25 cellular contexts compared by ENCODE assay signal in genomic region chr14:51856897-51857296, GRCh38.
"Had no signal": no experiment of that assay in that cellular context is flagged by ENCODE, and none has a peak within 500 bp of the region (broad histone marks: within the 10 kb centered on the region; RNA-seq: fewer than 3 reads in every experiment).

No MANE protein-coding gene starts in this region.

- H3K4me1 ChIP-seq: ascending aorta had no signal

- H3K9me3 ChIP-seq: ascending aorta, colonic mucosa, thyroid gland, upper lobe of left lung, vagina had no signal

- H3K36me3 ChIP-seq: ascending aorta, cardiac muscle cell, colonic mucosa, neural progenitor cell, thyroid gland, upper lobe of left lung, vagina, WERI-Rb-1 had no signal

- H3K9me3 Mint-ChIP-seq: T-helper 1 cell treated with Interleukin-12 subunit alpha and Interleukin-12 subunit beta and Interleukin-4 antibody, amounts not matched to agents 30 μg/mL and 1 μg/mL, for 36 hours had no signal

- H3K36me3 Mint-ChIP-seq: brain, neural progenitor cell had no signal

- H3K4me3 Mint-ChIP-seq: activated naive CD8-positive, alpha-beta T cell treated with anti-CD3 and anti-CD28 coated beads, Interleukin-2, amount 10 ng/mL, durations not matched to agents 7 days and 5 days; neural progenitor cell; stimulated activated naive CD8-positive, alpha-beta T cell treated with anti-CD3 and anti-CD28 coated beads, Interleukin-15, amount 100 ng/mL, for 72 hours; T-helper 1 cell treated with Interleukin-12 subunit alpha and Interleukin-12 subunit beta and Interleukin-4 antibody, amounts not matched to agents 30 μg/mL and 1 μg/mL, for 36 hours had no signal

- H3K27ac Mint-ChIP-seq: neural progenitor cell; stimulated activated naive CD8-positive, alpha-beta T cell treated with anti-CD3 and anti-CD28 coated beads, Interleukin-15, amount 100 ng/mL, for 72 hours; T-helper 1 cell treated with Interleukin-12 subunit alpha and Interleukin-12 subunit beta and Interleukin-4 antibody, amounts not matched to agents 30 μg/mL and 1 μg/mL, for 36 hours had no signal

- H3K4me3 ChIP-seq: ascending aorta, cardiac muscle cell, colonic mucosa, dorsolateral prefrontal cortex, lung, neural progenitor cell, thyroid gland, upper lobe of left lung, vagina had no signal

- H3K27me3 ChIP-seq: ascending aorta, cardiac muscle cell, colonic mucosa, dorsolateral prefrontal cortex, neural progenitor cell, thyroid gland, upper lobe of left lung, vagina had no signal

- DNase-seq: activated CD4-positive, alpha-beta T cell treated with anti-CD3 and anti-CD28 coated beads for 1 hour; activated CD4-positive, alpha-beta T cell treated with anti-CD3 and anti-CD28 coated beads, Interleukin-2, amount 50 U/mL, for 1 hour; activated effector memory CD4-positive, alpha-beta T cell treated with Interleukin-2 at 50 U/mL for 16 hours; activated naive CD4-positive, alpha-beta T cell treated with Interleukin-2 at 50 U/mL for 16 hours; activated naive CD8-positive, alpha-beta T cell treated with anti-CD3 and anti-CD28 coated beads, Interleukin-2, amount 10 ng/mL, durations not matched to agents 7 days and 5 days; cerebellar nuclear complex; colonic mucosa; dorsolateral prefrontal cortex; effector memory CD4-positive, alpha-beta T cell; kidney glomerular epithelial cell; right cardiac atrium; stimulated activated CD4-positive, alpha-beta T cell treated with anti-CD3 and anti-CD28 coated beads, Interleukin-4, amount 100 ng/mL, for 1 hour; stimulated activated naive CD8-positive, alpha-beta T cell treated with anti-CD3 and anti-CD28 coated beads, Interleukin-15, amount 100 ng/mL, for 72 hours; T-helper 9 cell; thyroid gland; upper lobe of left lung; WERI-Rb-1 had no signal

- ATAC-seq: left lobe of liver; right cardiac atrium; stimulated activated naive CD8-positive, alpha-beta T cell treated with anti-CD3 and anti-CD28 coated beads, Interleukin-15, amount 100 ng/mL, for 72 hours had no signal

- H3K27me3 Mint-ChIP-seq: activated naive CD8-positive, alpha-beta T cell treated with anti-CD3 and anti-CD28 coated beads, Interleukin-2, amount 10 ng/mL, durations not matched to agents 7 days and 5 days; brain; stimulated activated naive CD8-positive, alpha-beta T cell treated with anti-CD3 and anti-CD28 coated beads, Interleukin-15, amount 100 ng/mL, for 72 hours had no signal

- H3K27ac ChIP-seq: ascending aorta, cardiac muscle cell, colonic mucosa, dorsolateral prefrontal cortex, neural progenitor cell, thyroid gland, upper lobe of left lung, vagina, WERI-Rb-1 had no signal
